ENCODE assay signal across 1 cellular context in the genomic region with DNA sequence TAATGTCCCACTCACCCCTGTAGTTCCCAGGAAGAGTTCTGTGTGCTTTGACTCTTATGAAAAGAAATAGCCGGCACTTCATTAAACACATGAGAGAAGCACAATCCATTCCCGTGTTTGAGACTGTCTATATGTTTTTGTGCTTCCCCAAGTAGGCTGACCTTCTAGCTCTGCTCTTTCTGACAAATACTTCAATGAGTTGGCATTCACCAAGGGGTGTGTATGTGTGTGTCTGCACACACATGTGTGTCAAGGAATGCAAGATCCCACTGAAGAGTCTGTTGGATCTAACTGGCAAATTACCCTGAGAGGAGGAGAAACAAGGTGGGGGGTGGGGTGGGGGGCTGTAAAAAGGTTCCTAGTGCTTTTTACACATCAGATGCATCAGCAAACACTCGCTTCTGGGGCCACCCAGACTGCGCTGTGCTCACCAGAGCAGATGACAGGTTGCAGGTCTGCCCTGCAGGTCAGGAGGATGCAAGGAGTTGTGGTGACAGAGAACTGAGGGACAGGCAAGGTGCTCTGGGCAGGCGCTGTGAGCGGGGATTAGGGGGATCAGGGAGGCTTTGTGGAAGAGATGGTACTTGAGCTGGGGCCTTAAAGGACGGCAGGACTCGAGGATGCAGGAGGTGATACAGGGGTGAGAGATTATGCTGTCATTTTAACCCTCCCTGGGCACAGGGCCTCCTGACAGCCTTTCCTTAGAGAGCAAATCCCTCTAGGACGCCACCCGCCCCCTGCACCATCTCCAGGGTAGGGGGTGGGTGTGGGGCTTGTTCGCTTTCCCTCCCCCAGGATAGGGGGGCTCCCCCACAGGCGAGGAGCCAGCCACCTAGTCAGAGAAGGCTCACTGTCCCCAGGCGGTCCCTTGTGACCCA.
TF ChIP-seq lines count a peak whose summit lies in the region.

No MANE protein-coding gene starts in this region.

TF ChIP-seq in WTC11, 78 proteins besides CTCF, POLR2A, EP300 and RAD21 (continued from another document):
- TF ChIP-seq, protein P1, sequence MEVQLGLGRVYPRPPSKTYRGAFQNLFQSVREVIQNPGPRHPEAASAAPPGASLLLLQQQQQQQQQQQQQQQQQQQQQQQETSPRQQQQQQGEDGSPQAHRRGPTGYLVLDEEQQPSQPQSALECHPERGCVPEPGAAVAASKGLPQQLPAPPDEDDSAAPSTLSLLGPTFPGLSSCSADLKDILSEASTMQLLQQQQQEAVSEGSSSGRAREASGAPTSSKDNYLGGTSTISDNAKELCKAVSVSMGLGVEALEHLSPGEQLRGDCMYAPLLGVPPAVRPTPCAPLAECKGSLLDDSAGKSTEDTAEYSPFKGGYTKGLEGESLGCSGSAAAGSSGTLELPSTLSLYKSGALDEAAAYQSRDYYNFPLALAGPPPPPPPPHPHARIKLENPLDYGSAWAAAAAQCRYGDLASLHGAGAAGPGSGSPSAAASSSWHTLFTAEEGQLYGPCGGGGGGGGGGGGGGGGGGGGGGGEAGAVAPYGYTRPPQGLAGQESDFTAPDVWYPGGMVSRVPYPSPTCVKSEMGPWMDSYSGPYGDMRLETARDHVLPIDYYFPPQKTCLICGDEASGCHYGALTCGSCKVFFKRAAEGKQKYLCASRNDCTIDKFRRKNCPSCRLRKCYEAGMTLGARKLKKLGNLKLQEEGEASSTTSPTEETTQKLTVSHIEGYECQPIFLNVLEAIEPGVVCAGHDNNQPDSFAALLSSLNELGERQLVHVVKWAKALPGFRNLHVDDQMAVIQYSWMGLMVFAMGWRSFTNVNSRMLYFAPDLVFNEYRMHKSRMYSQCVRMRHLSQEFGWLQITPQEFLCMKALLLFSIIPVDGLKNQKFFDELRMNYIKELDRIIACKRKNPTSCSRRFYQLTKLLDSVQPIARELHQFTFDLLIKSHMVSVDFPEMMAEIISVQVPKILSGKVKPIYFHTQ (CRISPR knock-in tag; IDR thresholded peaks at IDR 0.05), result no peak
- TF ChIP-seq USF1 (CRISPR knock-in tag; IDR thresholded peaks at IDR 0.05), result no peak
- no peak for TF ChIP-seq ZNF138 (CRISPR knock-in tag; conservative IDR thresholded peaks at IDR 0.05)
- no peak for TF ChIP-seq GABPB1 (CRISPR knock-in tag; IDR thresholded peaks at IDR 0.05)
- TF ChIP-seq, protein P2, sequence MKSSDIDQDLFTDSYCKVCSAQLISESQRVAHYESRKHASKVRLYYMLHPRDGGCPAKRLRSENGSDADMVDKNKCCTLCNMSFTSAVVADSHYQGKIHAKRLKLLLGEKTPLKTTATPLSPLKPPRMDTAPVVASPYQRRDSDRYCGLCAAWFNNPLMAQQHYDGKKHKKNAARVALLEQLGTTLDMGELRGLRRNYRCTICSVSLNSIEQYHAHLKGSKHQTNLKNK (CRISPR knock-in tag; IDR thresholded peaks at IDR 0.05), result no peak
- TF ChIP-seq, protein P3, sequence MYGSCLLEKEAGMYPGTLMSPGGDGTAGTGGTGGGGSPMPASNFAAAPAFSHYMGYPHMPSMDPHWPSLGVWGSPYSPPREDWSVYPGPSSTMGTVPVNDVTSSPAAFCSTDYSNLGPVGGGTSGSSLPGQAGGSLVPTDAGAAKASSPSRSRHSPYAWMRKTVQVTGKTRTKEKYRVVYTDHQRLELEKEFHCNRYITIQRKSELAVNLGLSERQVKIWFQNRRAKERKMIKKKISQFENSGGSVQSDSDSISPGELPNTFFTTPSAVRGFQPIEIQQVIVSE (CRISPR knock-in tag; IDR thresholded peaks at IDR 0.05; ENCODE audit: borderline replicate concordance), result no peak
- TF ChIP-seq MXD4 (CRISPR knock-in tag; IDR thresholded peaks at IDR 0.05; ENCODE audit: borderline replicate concordance), result no peak
